In the genomic region with DNA sequence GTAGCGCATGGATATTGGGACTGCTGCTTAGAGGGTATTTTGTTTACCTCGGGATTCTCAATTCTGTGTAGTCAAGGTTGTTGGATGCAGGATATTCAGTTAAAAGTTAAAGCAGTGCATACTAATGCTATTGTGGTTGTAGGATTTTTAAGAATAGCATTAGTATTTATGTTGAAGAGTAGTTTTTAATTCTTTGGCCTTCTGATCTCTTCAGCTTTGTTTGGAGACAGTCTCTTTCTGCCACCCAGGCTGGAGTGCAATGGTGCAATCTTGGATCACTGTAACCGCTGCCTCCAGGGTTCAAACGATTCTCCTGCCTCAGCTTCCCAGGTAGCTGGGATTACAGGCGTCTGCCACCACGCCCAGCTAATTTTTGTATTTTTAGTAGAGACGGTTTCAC, we compare ENCODE assay signal across 10 cellular contexts. TPM values are rescaled to one million over a fixed set of nuclear protein-coding genes. Genes with fewer than 3 reads are reported as not detected.
DNase-seq lines count a peak whose midpoint lies in the region; ATAC-seq and TF ChIP-seq lines count a peak whose summit lies in the region.
"Had no signal": no experiment of that assay in that cellular context is flagged by ENCODE, and none has a peak within 500 bp of the region (broad histone marks: within the 10 kb centered on the region; RNA-seq: fewer than 3 reads in every experiment).

No MANE protein-coding gene starts in this region.

- H3K4me3 ChIP-seq in Karpas-422 (ENCODE audit: low read length), result peak overlapping the region; percentile 74
- H3K4me3 ChIP-seq: lung had no signal

- H3K27me3 ChIP-seq in CD4-positive, alpha-beta T cell (ENCODE audit: control insufficient read depth, insufficient read depth, low read length), result no peaks in the 10 kb centered on the region
- H3K27me3 ChIP-seq in Karpas-422 (ENCODE audit: low read length), result no peaks in the 10 kb centered on the region

- CTCF ChIA-PET in CD4-positive, alpha-beta T cell (lab: Charles Lee), result interaction anchor here (0.9 to 3.4 kb wide), 2 partner anchors 9 to 35 kb away, joined by 4 to 10 read pairs; no protein-coding TSS in a partner anchor
- CTCF ChIA-PET in MCF 10A (lab: Yijun Ruan, JAX), result interaction anchor here (0.6 kb wide), 1 partner anchor 54 kb away, joined by 3 read pairs; no protein-coding TSS in a partner anchor

- no peak for DNase-seq in CD4-positive, alpha-beta T cell
- DNase-seq in Karpas-422 (no peak), MCF 10A (ENCODE audit: unreplicated experiment) (no peak), hypothalamus (lab: John Stamatoyannopoulos, UW) (no peak), GM19238 (ENCODE audit: insufficient read length, low spot score) (no peak)
- DNase-seq in activated effector memory CD4-positive, alpha-beta T cell treated with Interleukin-2 at 50 U/mL for 16 hours, result no peak
- DNase-seq: NCI-H1436 treated with DMSO at 0.1 percent for 48 hours had no signal

- H3K9ac ChIP-seq in Karpas-422 (ENCODE audit: low read length), result peak overlapping the region; percentile 86

- H3K36me3 Mint-ChIP-seq in CD4-positive, alpha-beta T cell (ENCODE audit: low read depth), result peaks cover 21% of the 10 kb centered on the region
- H3K36me3 Mint-ChIP-seq in MCF 10A (ENCODE audit: insufficient read depth, unreplicated experiment) (peaks cover 22% of the 10 kb centered on the region), nephron (ENCODE audit: low read depth) (peaks cover 20% of the 10 kb centered on the region)

- H3K4me3 Mint-ChIP-seq in CD4-positive, alpha-beta T cell, result peak overlapping the region; percentile 98
- peak overlapping the region; percentile 91 for H3K4me3 Mint-ChIP-seq in MCF 10A (ENCODE audit: unreplicated experiment)
- peak overlapping the region; percentile 94 to 98 (median 98) for H3K4me3 Mint-ChIP-seq in nephron

- no peak for TF ChIP-seq CTCF in CD4-positive, alpha-beta T cell (IDR thresholded peaks at IDR 0.05)
- TF ChIP-seq CTCF in MCF 10A (IDR thresholded peaks at IDR 0.05; ENCODE audit: unreplicated experiment) (no peak), nephron (IDR thresholded peaks at IDR 0.05; ENCODE audit: unreplicated experiment in 3 of 3) (no peak)

- H3K4me1 Mint-ChIP-seq in CD4-positive, alpha-beta T cell (ENCODE audit: low read depth), result peaks cover 87% of the 10 kb centered on the region
- H3K4me1 Mint-ChIP-seq in MCF 10A (ENCODE audit: insufficient read depth, unreplicated experiment) (peaks cover 11% of the 10 kb centered on the region), nephron (peaks cover 37% of the 10 kb centered on the region)

- intact Hi-C loops in CD4-positive, alpha-beta T cell (cut with DNase I, micrococcal nuclease), result loop anchor here (2.0 to 10.0 kb wide), 4 partner anchors 37 to 637 kb away; a partner anchor contains a TSS
- intact Hi-C loops in MCF 10A (cut with micrococcal nuclease), result loop anchor here (5.0 kb wide), 1 partner anchor 80 kb away; no protein-coding TSS in a partner anchor

- H3K4me2 ChIP-seq in Karpas-422 (ENCODE audit: low read depth, low read length, poor library complexity, severe bottlenecking), result peak overlapping the region; percentile 87

- POLR2A ChIA-PET in CD4-positive, alpha-beta T cell (lab: Charles Lee), result interaction anchor here (3.1 kb wide), 1 partner anchor 38 kb away, joined by 38 read pairs; a partner anchor contains a TSS
- POLR2A ChIA-PET in MCF 10A (lab: Yijun Ruan, JAX), result interaction anchor here (2.9 to 3.0 kb wide), 2 partner anchors 11 to 79 kb away, joined by 17 to 31 read pairs; no protein-coding TSS in a partner anchor

- H3K9me3 ChIP-seq in CD4-positive, alpha-beta T cell (ENCODE audit: control insufficient read depth, low read length), result no peaks in the 10 kb centered on the region
- no peaks in the 10 kb centered on the region for H3K9me3 ChIP-seq in Karpas-422 (ENCODE audit: low read length)

- no peak overlapping the region for H2AFZ ChIP-seq in Karpas-422 (ENCODE audit: low read length)

- peaks cover 45% of the 10 kb centered on the region for H3K4me1 ChIP-seq in Karpas-422 (ENCODE audit: low read length)

- H4K20me1 ChIP-seq in Karpas-422 (ENCODE audit: insufficient read depth, low read depth, low read length), result no peaks in the 10 kb centered on the region

- no peaks in the 10 kb centered on the region for H3K9me2 ChIP-seq in Karpas-422 (replicated peaks; ENCODE audit: insufficient read depth, low read length)

- H3K27ac ChIP-seq in CD4-positive, alpha-beta T cell (ENCODE audit: low read depth, low read length), result peak overlapping the region; percentile 99
- H3K27ac ChIP-seq in Karpas-422 (ENCODE audit: low read length), result peak overlapping the region; percentile 92

- ATAC-seq in CD4-positive, alpha-beta T cell (ENCODE audit: poor library complexity), result no peak
- no peak for ATAC-seq in GM18861 (IDR thresholded peaks at IDR 0.05; ENCODE audit: unreplicated experiment)

- H3K27ac Mint-ChIP-seq in CD4-positive, alpha-beta T cell, result peak overlapping the region; percentile 100
- H3K27ac Mint-ChIP-seq in MCF 10A (ENCODE audit: low read depth, unreplicated experiment), result peak overlapping the region; percentile 98
- H3K27ac Mint-ChIP-seq in nephron, result peak overlapping the region; percentile 95 to 99 (median 97)

- H3K79me2 ChIP-seq in Karpas-422 (ENCODE audit: low read length), result peaks cover 16% of the 10 kb centered on the region

- 0 out of 2 replicates have a peak, but pooled peaks cover 3% of the 10 kb centered on the region for H3K36me3 ChIP-seq in Karpas-422 (ENCODE audit: insufficient read depth, low read length)

- BruUV-seq in MCF 10A (replicated peaks; lab: Mats Ljungman, UMichigan), result no TSS peak

- no peaks in the 10 kb centered on the region for H3K27me3 Mint-ChIP-seq in CD4-positive, alpha-beta T cell
- H3K27me3 Mint-ChIP-seq in MCF 10A (ENCODE audit: insufficient read depth, unreplicated experiment) (no peaks in the 10 kb centered on the region), nephron (ENCODE audit: low read depth) (no peaks in the 10 kb centered on the region)

- H3K9me3 Mint-ChIP-seq in CD4-positive, alpha-beta T cell, result no peaks in the 10 kb centered on the region
- H3K9me3 Mint-ChIP-seq in MCF 10A (ENCODE audit: unreplicated experiment), result no peaks in the 10 kb centered on the region
- H3K9me3 Mint-ChIP-seq in nephron, result no peaks in the 10 kb centered on the region

RNA-seq across cellular contexts. Expression of a gene that starts 1.5 kb away (rescaled TPM):
- total RNA-seq in CD4-positive, alpha-beta T cell, result 10 to 100 TPM; 43.8 to 47.1 TPM
- total RNA-seq in Karpas-422 (2014; rRNA removed; shearing (Covaris generic); ENCODE audit: low replicate concordance), result 35.6 and 74.9 TPM in 2 replicates
- total RNA-seq in MCF 10A (2022), result 75.2 and 76.0 TPM in 2 replicates

RNA-seq across cellular contexts. Expression of a gene that starts 37.7 kb away (rescaled TPM):
- 1 to 10 TPM; 2.9 TPM for total RNA-seq in CD4-positive, alpha-beta T cell
- 3.5 and 3.9 TPM in 2 replicates for total RNA-seq in Karpas-422 (2014; rRNA removed; shearing (Covaris generic); ENCODE audit: low replicate concordance)
- total RNA-seq in MCF 10A (2022), result 6.1 and 10.5 TPM in 2 replicates
